ENCODE assay signal across 1 cellular context in the genomic region with DNA sequence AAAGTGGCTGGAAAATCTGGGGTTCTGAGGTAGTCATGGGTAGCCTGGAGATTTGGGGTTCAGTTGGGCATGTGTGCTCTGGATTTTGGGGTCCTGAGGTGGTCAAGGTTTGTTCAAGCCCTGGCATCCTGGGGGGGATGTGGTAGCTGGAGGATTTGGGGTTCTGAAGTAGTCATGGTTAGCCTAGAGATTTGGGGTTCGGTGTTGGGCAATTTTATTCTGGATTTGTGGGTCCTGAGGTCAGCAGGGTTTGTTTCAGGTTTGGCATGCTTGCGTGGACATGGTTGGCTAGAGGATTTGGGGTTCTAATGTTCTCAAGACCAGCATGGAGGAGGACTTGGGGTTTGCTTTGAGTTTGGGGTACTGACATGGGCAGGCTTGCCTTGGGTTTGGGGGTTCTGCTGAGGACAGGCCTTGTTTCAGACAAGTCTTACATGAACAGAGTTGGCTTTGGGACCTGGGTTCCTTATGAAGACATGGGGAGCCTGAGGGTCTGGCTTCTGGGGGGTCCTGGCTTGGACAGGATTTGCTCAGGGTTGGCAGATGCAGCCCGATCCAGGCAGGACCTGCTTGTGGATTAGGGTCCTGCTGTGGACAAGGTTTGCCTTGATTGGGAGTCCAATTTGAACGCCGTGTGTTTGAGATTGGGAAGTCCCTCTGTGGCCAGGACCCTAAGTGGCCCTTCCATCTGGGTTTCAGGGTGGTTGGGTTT.
TF ChIP-seq lines count a peak whose summit lies in the region.

No MANE protein-coding gene starts in this region.

TF ChIP-seq in WTC11, 78 proteins besides CTCF, POLR2A, EP300 and RAD21 (continued from another document):
- no peak for TF ChIP-seq AFF4 (CRISPR knock-in tag; IDR thresholded peaks at IDR 0.05; ENCODE audit: borderline replicate concordance)
- no peak for TF ChIP-seq ZNF121 (CRISPR knock-in tag; IDR thresholded peaks at IDR 0.05)
- no peak for TF ChIP-seq GRHL2 (CRISPR knock-in tag; IDR thresholded peaks at IDR 0.05; ENCODE audit: insufficient replicate concordance, severe bottlenecking)
- TF ChIP-seq, protein P1, sequence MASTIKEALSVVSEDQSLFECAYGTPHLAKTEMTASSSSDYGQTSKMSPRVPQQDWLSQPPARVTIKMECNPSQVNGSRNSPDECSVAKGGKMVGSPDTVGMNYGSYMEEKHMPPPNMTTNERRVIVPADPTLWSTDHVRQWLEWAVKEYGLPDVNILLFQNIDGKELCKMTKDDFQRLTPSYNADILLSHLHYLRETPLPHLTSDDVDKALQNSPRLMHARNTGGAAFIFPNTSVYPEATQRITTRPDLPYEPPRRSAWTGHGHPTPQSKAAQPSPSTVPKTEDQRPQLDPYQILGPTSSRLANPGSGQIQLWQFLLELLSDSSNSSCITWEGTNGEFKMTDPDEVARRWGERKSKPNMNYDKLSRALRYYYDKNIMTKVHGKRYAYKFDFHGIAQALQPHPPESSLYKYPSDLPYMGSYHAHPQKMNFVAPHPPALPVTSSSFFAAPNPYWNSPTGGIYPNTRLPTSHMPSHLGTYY (CRISPR knock-in tag; IDR thresholded peaks at IDR 0.05): no peak
- TF ChIP-seq, protein P2, sequence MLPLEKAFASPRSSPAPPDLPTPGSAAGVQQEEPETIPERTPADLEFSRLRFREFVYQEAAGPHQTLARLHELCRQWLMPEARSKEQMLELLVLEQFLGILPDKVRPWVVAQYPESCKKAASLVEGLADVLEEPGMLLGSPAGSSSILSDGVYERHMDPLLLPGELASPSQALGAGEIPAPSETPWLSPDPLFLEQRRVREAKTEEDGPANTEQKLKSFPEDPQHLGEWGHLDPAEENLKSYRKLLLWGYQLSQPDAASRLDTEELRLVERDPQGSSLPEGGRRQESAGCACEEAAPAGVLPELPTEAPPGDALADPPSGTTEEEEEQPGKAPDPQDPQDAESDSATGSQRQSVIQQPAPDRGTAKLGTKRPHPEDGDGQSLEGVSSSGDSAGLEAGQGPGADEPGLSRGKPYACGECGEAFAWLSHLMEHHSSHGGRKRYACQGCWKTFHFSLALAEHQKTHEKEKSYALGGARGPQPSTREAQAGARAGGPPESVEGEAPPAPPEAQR (CRISPR knock-in tag; IDR thresholded peaks at IDR 0.05): no peak
- TF ChIP-seq ZNF232 (CRISPR knock-in tag; IDR thresholded peaks at IDR 0.05): no peak
- no peak for TF ChIP-seq PRDM15 (CRISPR knock-in tag; IDR thresholded peaks at IDR 0.05)
- no peak for TF ChIP-seq GABPB1 (CRISPR knock-in tag; IDR thresholded peaks at IDR 0.05)
- no peak for TF ChIP-seq ZNF416 (CRISPR knock-in tag; IDR thresholded peaks at IDR 0.05)
- TF ChIP-seq, protein P3, sequence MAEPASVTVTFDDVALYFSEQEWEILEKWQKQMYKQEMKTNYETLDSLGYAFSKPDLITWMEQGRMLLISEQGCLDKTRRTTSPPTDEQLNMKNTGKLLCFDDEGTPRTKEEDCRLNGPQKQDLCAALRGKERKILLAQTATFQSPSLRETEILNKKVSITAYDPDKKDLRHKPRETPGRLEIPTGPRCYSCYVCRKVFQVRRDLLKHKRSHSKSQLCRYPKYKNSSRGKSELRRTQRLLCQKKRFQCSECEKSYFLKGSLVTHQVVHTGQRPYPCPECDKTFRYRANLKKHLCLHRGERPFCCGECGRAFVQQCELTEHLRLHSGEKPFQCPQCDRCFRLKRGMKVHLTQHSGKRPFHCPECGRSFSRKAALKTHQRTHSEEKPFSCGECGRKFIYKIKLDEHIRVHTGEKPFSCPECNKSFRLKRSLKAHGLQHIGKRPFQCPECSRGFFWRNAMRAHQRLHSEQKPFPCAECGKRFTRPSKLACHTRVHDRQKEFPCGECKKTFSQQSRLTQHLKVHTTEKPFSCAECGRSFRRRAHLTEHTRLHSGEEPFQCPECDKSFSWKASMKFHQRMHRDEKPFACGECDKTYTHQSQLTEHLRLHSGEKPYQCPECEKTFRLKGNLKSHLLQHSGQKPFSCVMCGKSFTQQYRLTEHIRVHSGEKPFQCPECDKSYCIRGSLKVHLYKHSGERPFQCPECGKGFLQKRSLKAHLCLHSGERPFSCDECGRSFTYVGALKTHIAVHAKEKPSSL (CRISPR knock-in tag; conservative IDR thresholded peaks at IDR 0.05): no peak
- TF ChIP-seq, protein P4, sequence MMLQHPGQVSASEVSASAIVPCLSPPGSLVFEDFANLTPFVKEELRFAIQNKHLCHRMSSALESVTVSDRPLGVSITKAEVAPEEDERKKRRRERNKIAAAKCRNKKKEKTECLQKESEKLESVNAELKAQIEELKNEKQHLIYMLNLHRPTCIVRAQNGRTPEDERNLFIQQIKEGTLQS (CRISPR knock-in tag; conservative IDR thresholded peaks at IDR 0.05): no peak
- TF ChIP-seq ZNF219 (CRISPR knock-in tag; IDR thresholded peaks at IDR 0.05; ENCODE audit: borderline replicate concordance): no peak
- TF ChIP-seq, protein P5, sequence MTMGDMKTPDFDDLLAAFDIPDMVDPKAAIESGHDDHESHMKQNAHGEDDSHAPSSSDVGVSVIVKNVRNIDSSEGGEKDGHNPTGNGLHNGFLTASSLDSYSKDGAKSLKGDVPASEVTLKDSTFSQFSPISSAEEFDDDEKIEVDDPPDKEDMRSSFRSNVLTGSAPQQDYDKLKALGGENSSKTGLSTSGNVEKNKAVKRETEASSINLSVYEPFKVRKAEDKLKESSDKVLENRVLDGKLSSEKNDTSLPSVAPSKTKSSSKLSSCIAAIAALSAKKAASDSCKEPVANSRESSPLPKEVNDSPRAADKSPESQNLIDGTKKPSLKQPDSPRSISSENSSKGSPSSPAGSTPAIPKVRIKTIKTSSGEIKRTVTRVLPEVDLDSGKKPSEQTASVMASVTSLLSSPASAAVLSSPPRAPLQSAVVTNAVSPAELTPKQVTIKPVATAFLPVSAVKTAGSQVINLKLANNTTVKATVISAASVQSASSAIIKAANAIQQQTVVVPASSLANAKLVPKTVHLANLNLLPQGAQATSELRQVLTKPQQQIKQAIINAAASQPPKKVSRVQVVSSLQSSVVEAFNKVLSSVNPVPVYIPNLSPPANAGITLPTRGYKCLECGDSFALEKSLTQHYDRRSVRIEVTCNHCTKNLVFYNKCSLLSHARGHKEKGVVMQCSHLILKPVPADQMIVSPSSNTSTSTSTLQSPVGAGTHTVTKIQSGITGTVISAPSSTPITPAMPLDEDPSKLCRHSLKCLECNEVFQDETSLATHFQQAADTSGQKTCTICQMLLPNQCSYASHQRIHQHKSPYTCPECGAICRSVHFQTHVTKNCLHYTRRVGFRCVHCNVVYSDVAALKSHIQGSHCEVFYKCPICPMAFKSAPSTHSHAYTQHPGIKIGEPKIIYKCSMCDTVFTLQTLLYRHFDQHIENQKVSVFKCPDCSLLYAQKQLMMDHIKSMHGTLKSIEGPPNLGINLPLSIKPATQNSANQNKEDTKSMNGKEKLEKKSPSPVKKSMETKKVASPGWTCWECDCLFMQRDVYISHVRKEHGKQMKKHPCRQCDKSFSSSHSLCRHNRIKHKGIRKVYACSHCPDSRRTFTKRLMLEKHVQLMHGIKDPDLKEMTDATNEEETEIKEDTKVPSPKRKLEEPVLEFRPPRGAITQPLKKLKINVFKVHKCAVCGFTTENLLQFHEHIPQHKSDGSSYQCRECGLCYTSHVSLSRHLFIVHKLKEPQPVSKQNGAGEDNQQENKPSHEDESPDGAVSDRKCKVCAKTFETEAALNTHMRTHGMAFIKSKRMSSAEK (CRISPR knock-in tag; IDR thresholded peaks at IDR 0.05; ENCODE audit: borderline replicate concordance): no peak
- no peak for TF ChIP-seq MLX (CRISPR knock-in tag; IDR thresholded peaks at IDR 0.05)
TF ChIP-seq in WTC11: peak in this region for 0.
